Comparison of ENCODE assay signal across 8 cellular contexts in the genomic region with DNA sequence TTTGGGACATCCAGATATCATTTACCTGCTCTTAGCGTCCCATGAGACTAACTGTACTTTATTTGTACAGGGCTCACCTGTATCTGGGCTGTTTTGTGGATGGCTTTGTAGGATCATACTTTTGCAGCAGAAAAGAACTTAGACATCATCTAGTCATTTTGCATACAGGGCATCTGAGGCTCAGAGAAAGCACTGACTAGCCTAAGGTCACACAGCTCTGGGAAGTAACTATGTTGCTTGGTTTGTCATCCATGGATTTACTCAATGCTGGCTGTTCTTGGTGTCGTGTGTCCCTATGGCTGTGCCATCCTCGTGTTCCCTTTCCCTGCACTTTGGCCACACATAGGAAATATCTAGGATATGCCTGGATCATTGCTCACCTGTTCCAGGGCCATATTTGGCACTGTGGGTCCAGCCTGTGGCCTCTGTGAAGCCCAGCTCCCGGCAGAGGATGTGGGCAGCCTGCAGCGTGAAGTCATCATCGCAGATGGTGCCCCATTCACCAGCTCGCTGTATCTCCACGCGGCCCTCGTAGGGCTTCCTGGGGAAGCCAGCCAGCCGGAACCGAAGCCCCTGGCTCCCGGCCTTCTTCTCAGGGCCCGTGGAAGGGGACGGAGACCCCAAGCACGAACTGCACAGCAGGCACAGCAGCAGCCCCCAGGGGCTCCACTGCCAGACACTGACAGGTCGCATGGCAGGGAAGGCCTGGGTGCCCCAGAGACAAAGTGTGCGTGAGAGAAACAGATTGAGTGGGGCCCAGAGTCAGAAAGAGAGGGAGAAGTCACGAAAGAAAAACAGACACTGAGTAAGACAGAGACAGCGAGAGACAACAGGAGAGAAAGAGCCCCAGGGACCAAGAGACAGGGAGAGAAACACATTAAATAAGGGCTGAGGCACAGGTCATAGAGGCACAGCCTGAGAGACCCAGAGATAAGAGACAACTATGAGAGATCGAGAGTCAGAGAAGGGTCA. TPM values are rescaled to one million over a fixed set of nuclear protein-coding genes. Genes with fewer than 3 reads are reported as not detected.
DNase-seq lines count a peak whose midpoint lies in the region; ATAC-seq and TF ChIP-seq lines count a peak whose summit lies in the region.

No MANE protein-coding gene starts in this region.

- no peak overlapping the region for H3K4me2 ChIP-seq in mammary epithelial cell (ENCODE audit: insufficient read depth, low read depth, low read length)
- H3K4me2 ChIP-seq in fibroblast of lung (ENCODE audit: extremely low read depth, insufficient read depth, low read length), result peak overlapping the region; percentile 84

- H4K20me1 ChIP-seq in mammary epithelial cell (ENCODE audit: insufficient read depth, low read length) (no peaks in the 10 kb centered on the region), fibroblast of lung (ENCODE audit: control insufficient read depth, extremely low read depth, insufficient read depth, low read length) (no peaks in the 10 kb centered on the region)

- POLR2A ChIA-PET in MCF 10A (lab: Yijun Ruan, JAX), result no interaction called here

- H3K4me1 ChIP-seq in mammary epithelial cell (ENCODE audit: insufficient read depth, low read length) (peaks cover 18% of the 10 kb centered on the region), fibroblast of lung (ENCODE audit: control insufficient read depth, extremely low read depth, insufficient read depth, low read length) (peaks cover 7% of the 10 kb centered on the region), subcutaneous abdominal adipose tissue (ENCODE audit: control insufficient read depth in 5 of 5, insufficient read depth in 5 of 5, low read length in 5 of 5) (peaks cover 4 to 63% (median 52%) of the 10 kb centered on the region in 5 donors), prostate gland (replicated peaks) (no peaks in the 10 kb centered on the region)

- BruUV-seq in MCF 10A (replicated peaks; lab: Mats Ljungman, UMichigan) (no TSS peak), mammary epithelial cell (replicated peaks; lab: Mats Ljungman, UMichigan) (no TSS peak)

- H3K79me2 ChIP-seq in mammary epithelial cell (ENCODE audit: insufficient read depth, low read length), result peaks cover 11% of the 10 kb centered on the region
- H3K79me2 ChIP-seq in fibroblast of lung (ENCODE audit: control insufficient read depth, insufficient read depth, low read length), result peaks cover 3% of the 10 kb centered on the region

- H3K27me3 Mint-ChIP-seq in MCF 10A (ENCODE audit: insufficient read depth, unreplicated experiment), result no peaks in the 10 kb centered on the region

- TF ChIP-seq POLR2A in prostate gland (IDR thresholded peaks at IDR 0.05), result no peak

- no peaks in the 10 kb centered on the region for H3K9me3 Mint-ChIP-seq in MCF 10A (ENCODE audit: unreplicated experiment)

- 98% methylated on average over 19 of the region's 21 CpGs for WGBS in mammary epithelial cell (ENCODE audit: low coverage, missing lambda C conversion rate)
- WGBS in prostate gland, result 83% methylated on average over 21 of the region's 21 CpGs

- no peak for ATAC-seq in HG02938 (IDR thresholded peaks at IDR 0.05; ENCODE audit: unreplicated experiment)
- no peak for ATAC-seq in HG02763 (IDR thresholded peaks at IDR 0.05; ENCODE audit: unreplicated experiment)

- intact Hi-C loops in MCF 10A (cut with micrococcal nuclease), result no loop called here
- intact Hi-C loops in mammary epithelial cell (cut with micrococcal nuclease), result no loop called here
- intact Hi-C loops in prostate gland (cut with DNase I), result no loop called here

- H3K36me3 ChIP-seq in mammary epithelial cell (ENCODE audit: insufficient read depth, low read length) (no peaks in the 10 kb centered on the region), fibroblast of lung (ENCODE audit: control insufficient read depth, insufficient read depth, low read length) (peaks cover 4% of the 10 kb centered on the region), subcutaneous abdominal adipose tissue (ENCODE audit: control insufficient read depth in 5 of 5, insufficient read depth in 5 of 5, low read length in 5 of 5) (peaks cover 0 to 12% (median 9%) of the 10 kb centered on the region in 5 donors), prostate gland (no peaks in the 10 kb centered on the region)

- no peak overlapping the region for H3K4me3 Mint-ChIP-seq in MCF 10A (ENCODE audit: unreplicated experiment)

- CTCF ChIA-PET in MCF 10A (lab: Yijun Ruan, JAX) (interaction anchor here (0.7 to 2.2 kb wide), 5 partner anchors 14 to 929 kb away, joined by 3 to 14 read pairs (median 3); partner anchors contain the start of gene TTC31), mammary epithelial cell (lab: Charles Lee; ENCODE audit: low non-redundant PET) (no interaction called here)

- H3K9me3 ChIP-seq in mammary epithelial cell (replicated peaks; ENCODE audit: insufficient read depth, low read length), result no peaks in the 10 kb centered on the region
- H3K9me3 ChIP-seq in fibroblast of lung (ENCODE audit: control insufficient read depth, insufficient read depth, low read depth, low read length), result no peaks in the 10 kb centered on the region
- H3K9me3 ChIP-seq in subcutaneous abdominal adipose tissue (ENCODE audit: control insufficient read depth in 5 of 5, low read length in 5 of 5), result no peaks in the 10 kb centered on the region
- no peaks in the 10 kb centered on the region for H3K9me3 ChIP-seq in prostate gland

- H3K27ac ChIP-seq in mammary epithelial cell (ENCODE audit: insufficient read depth, low read depth, low read length), result no peak overlapping the region
- H3K27ac ChIP-seq in fibroblast of lung (ENCODE audit: insufficient read depth, low read length), result no peak overlapping the region
- H3K27ac ChIP-seq in subcutaneous abdominal adipose tissue (ENCODE audit: low read depth, low read length), result peak overlapping the region; percentile 84
- no peak overlapping the region for H3K27ac ChIP-seq in prostate gland

- dilution Hi-C loops in mammary epithelial cell (cut with HindIII; ENCODE audit: low sequenced_read_pairs), result no loop called here

- no peak overlapping the region for H3K9ac ChIP-seq in mammary epithelial cell (ENCODE audit: insufficient read depth, low read length)
- no peak overlapping the region for H3K9ac ChIP-seq in fibroblast of lung (ENCODE audit: insufficient read depth, low read length)
- peak overlapping the region in 1 of 5 donors; percentile 45 for H3K9ac ChIP-seq in subcutaneous abdominal adipose tissue (ENCODE audit: low read length in 5 of 5)

- in situ Hi-C loops in mammary epithelial cell (cut with MboI; ENCODE audit: low sequenced_read_pairs in 2 of 2), result no loop called here

- H2AFZ ChIP-seq in mammary epithelial cell (ENCODE audit: low read depth, low read length) (no peak overlapping the region), fibroblast of lung (ENCODE audit: low read length) (no peak overlapping the region)

- H3K27me3 ChIP-seq in mammary epithelial cell (ENCODE audit: insufficient read depth, low read length) (no peaks in the 10 kb centered on the region), fibroblast of lung (ENCODE audit: control insufficient read depth, insufficient read depth, low read length) (no peaks in the 10 kb centered on the region), subcutaneous abdominal adipose tissue (ENCODE audit: control insufficient read depth in 5 of 5, insufficient read depth in 4 of 5, low read length in 5 of 5) (no peaks in the 10 kb centered on the region), prostate gland (replicated peaks; ENCODE audit: insufficient read depth) (no peaks in the 10 kb centered on the region)

- peaks cover 11% of the 10 kb centered on the region for H3K4me1 Mint-ChIP-seq in MCF 10A (ENCODE audit: insufficient read depth, unreplicated experiment)

- no peaks in the 10 kb centered on the region for H3K36me3 Mint-ChIP-seq in MCF 10A (ENCODE audit: insufficient read depth, unreplicated experiment)

- DNase-seq in MCF 10A (ENCODE audit: unreplicated experiment) (no peak), mammary epithelial cell (no peak), HT1080 (ENCODE audit: low read depth) (peak; percentile 70), fibroblast of lung (ENCODE audit: low read depth in 2 of 2) (no peak), prostate gland (ENCODE audit: low spot score) (no peak)

- TF ChIP-seq CTCF in MCF 10A (IDR thresholded peaks at IDR 0.05; ENCODE audit: unreplicated experiment) (no peak), mammary epithelial cell (conservative IDR thresholded peaks at IDR 0.05 in 1 of 2, IDR thresholded peaks at IDR 0.05 in 1 of 2; ENCODE audit: extremely low read depth in 1 of 2, insufficient read depth in 1 of 2, low read depth in 1 of 2, low read length in 2 of 2) (no peak), fibroblast of lung (conservative IDR thresholded peaks at IDR 0.05 in 1 of 2, IDR thresholded peaks at IDR 0.05 in 1 of 2; ENCODE audit: low read depth in 1 of 2, low read length in 2 of 2) (no peak), prostate gland (IDR thresholded peaks at IDR 0.05) (no peak)

- peak overlapping the region; percentile 16 for H3K27ac Mint-ChIP-seq in MCF 10A (ENCODE audit: low read depth, unreplicated experiment)

- H3K4me3 ChIP-seq in mammary epithelial cell (replicated peaks in 1 of 3; ENCODE audit: insufficient read depth in 1 of 3, low read depth in 2 of 3, low read length in 3 of 3), result no peak overlapping the region
- peak overlapping the region in 3 of 4 experiments; percentile 63 to 98 (median 64) for H3K4me3 ChIP-seq in fibroblast of lung (replicated peaks in 1 of 4; ENCODE audit: control extremely low read depth in 1 of 4, insufficient read depth in 1 of 4, low read depth in 3 of 4, low read length in 4 of 4)
- no peak overlapping the region for H3K4me3 ChIP-seq in subcutaneous abdominal adipose tissue (ENCODE audit: low read depth in 1 of 5, low read length in 5 of 5)
- H3K4me3 ChIP-seq in prostate gland, result no peak overlapping the region

RNA-seq across cellular contexts. Expression of gene LOXL3, which starts 1.5 kb away (rescaled TPM):
- total RNA-seq in MCF 10A (2022) (0.93 and 1.2 TPM in 2 replicates), mammary epithelial cell (under 1 TPM; 0.83 to 0.87 TPM), fibroblast of lung (12.6 and 26.4 TPM in 2 replicates), prostate gland (10 to 100 TPM in 1 of 2 donors, 1 to 10 TPM in 1; 1.3 to 10.7 TPM)
- polyA plus RNA-seq in mammary epithelial cell (2.2 TPM), fibroblast of lung (13.7 and 20.6 TPM in 2 replicates)
- polyA minus RNA-seq in mammary epithelial cell (0.21 TPM), fibroblast of lung (ENCODE audit: low replicate concordance) (8.7 and 23.4 TPM in 2 replicates)
- 48.5 and 49.8 TPM in 2 replicates for total RNA-seq in HT1080 (2014; rRNA removed; shearing (Covaris generic))
- polyA plus RNA-seq in HT1080 (2015; cell fraction: cytosol; rRNA removed), result 68.7 and 78.7 TPM in 2 replicates
- polyA plus RNA-seq in HT1080 (2015; cell fraction: nucleus; rRNA removed), result 416 and 445 TPM in 2 replicates
- 10.9 and 15.8 TPM in 2 replicates for polyA plus RNA-seq in fibroblast of lung (2012)

RNA-seq across cellular contexts. Expression of gene DOK1, which starts 2.3 kb away (rescaled TPM):
- 3.4 and 4.6 TPM in 2 replicates for total RNA-seq in MCF 10A (2022)
- total RNA-seq in mammary epithelial cell, result 1 to 10 TPM; 3.1 to 6.5 TPM
- polyA plus RNA-seq in mammary epithelial cell, result 4.9 TPM
- not detected for polyA minus RNA-seq in mammary epithelial cell
- total RNA-seq in HT1080 (2014; rRNA removed; shearing (Covaris generic)), result 62.1 and 66.8 TPM in 2 replicates
- 82.6 and 85.9 TPM in 2 replicates for polyA plus RNA-seq in HT1080 (2015; cell fraction: cytosol; rRNA removed)
- polyA plus RNA-seq in HT1080 (2015; cell fraction: nucleus; rRNA removed), result 102 and 123 TPM in 2 replicates
- total RNA-seq in fibroblast of lung, result 25.7 and 31.7 TPM in 2 replicates
- polyA plus RNA-seq in fibroblast of lung, result 11.4 and 12.6 TPM in 2 replicates
- 18.1 and 20.8 TPM in 2 replicates for polyA plus RNA-seq in fibroblast of lung (2012)
- 22.8 and 42.3 TPM in 2 replicates for polyA minus RNA-seq in fibroblast of lung (ENCODE audit: low replicate concordance)
- 10 to 100 TPM in 1 of 2 donors, 1 to 10 TPM in 1; 4.5 to 18.9 TPM for total RNA-seq in prostate gland

RNA-seq across cellular contexts. Expression of gene HTRA2, which starts 22.5 kb away (rescaled TPM):
- total RNA-seq in MCF 10A (2022) (27.6 and 33.0 TPM in 2 replicates), mammary epithelial cell (10 to 100 TPM; 29.2 to 30.8 TPM), fibroblast of lung (45.7 and 47.8 TPM in 2 replicates), prostate gland (10 to 100 TPM; 19.1 to 37.9 TPM)
- polyA plus RNA-seq in mammary epithelial cell (50.0 TPM), fibroblast of lung (18.8 and 25.4 TPM in 2 replicates)
- polyA minus RNA-seq in mammary epithelial cell (68.7 TPM), fibroblast of lung (ENCODE audit: low replicate concordance) (16.7 and 50.8 TPM in 2 replicates)
- 84.5 and 94.6 TPM in 2 replicates for total RNA-seq in HT1080 (2014; rRNA removed; shearing (Covaris generic))
- 35.8 and 37.6 TPM in 2 replicates for polyA plus RNA-seq in HT1080 (2015; cell fraction: cytosol; rRNA removed)
- 50.7 and 56.3 TPM in 2 replicates for polyA plus RNA-seq in HT1080 (2015; cell fraction: nucleus; rRNA removed)
- 17.8 and 28.0 TPM in 2 replicates for polyA plus RNA-seq in fibroblast of lung (2012)

RNA-seq across cellular contexts. Expression of gene AUP1, which starts 22.7 kb away (rescaled TPM):
- total RNA-seq in MCF 10A (2022), result 138 and 140 TPM in 2 replicates
- total RNA-seq in mammary epithelial cell, result 100 to 1,000 TPM in 1 of 2 donors, 10 to 100 TPM in 1; 67.5 to 111 TPM
- polyA plus RNA-seq in mammary epithelial cell, result 145 TPM
- 95.5 TPM for polyA minus RNA-seq in mammary epithelial cell
- total RNA-seq in HT1080 (2014; rRNA removed; shearing (Covaris generic)), result 169 and 184 TPM in 2 replicates
- polyA plus RNA-seq in HT1080 (2015; cell fraction: cytosol; rRNA removed), result 89.0 and 97.4 TPM in 2 replicates
- 285 and 333 TPM in 2 replicates for polyA plus RNA-seq in HT1080 (2015; cell fraction: nucleus; rRNA removed)
- 70.4 and 73.7 TPM in 2 replicates for total RNA-seq in fibroblast of lung
- polyA plus RNA-seq in fibroblast of lung, result 54.0 and 81.3 TPM in 2 replicates
- 43.1 and 64.8 TPM in 2 replicates for polyA plus RNA-seq in fibroblast of lung (2012)
- polyA minus RNA-seq in fibroblast of lung (ENCODE audit: low replicate concordance), result 41.9 and 97.8 TPM in 2 replicates
- 100 to 1,000 TPM; 101 to 124 TPM for total RNA-seq in prostate gland

RNA-seq across cellular contexts. Expression of gene DQX1, which starts 26.2 kb away (rescaled TPM):
- 4.3 and 4.7 TPM in 2 replicates for total RNA-seq in MCF 10A (2022)
- total RNA-seq in mammary epithelial cell, result 1 to 10 TPM in 1 of 2 donors, under 1 TPM in 1; 0.83 to 5.2 TPM
- polyA plus RNA-seq in mammary epithelial cell, result 3.4 TPM
- polyA minus RNA-seq in mammary epithelial cell, result not detected
- total RNA-seq in HT1080 (2014; rRNA removed; shearing (Covaris generic)), result 0.13 and 0.18 TPM in 2 replicates
- polyA plus RNA-seq in HT1080 (2015; cell fraction: cytosol; rRNA removed), result 0.20 and 0.24 TPM in 2 replicates
- polyA plus RNA-seq in HT1080 (2015; cell fraction: nucleus; rRNA removed), result 2.8 and 4.1 TPM in 2 replicates
- total RNA-seq in fibroblast of lung, result not detected in 2 replicates
- not detected in 2 replicates for polyA plus RNA-seq in fibroblast of lung
- not detected in 2 replicates for polyA plus RNA-seq in fibroblast of lung (2012)
- not detected in 2 replicates for polyA minus RNA-seq in fibroblast of lung (ENCODE audit: low replicate concordance)
- not detected for total RNA-seq in prostate gland

Comparison
In these comparisons a context has a peak if more than half of its experiments do, and no peak if none do; other contexts are left out.
1. H3K4me3 ChIP-seq: peak in fibroblast of lung (3 of 4); none in mammary epithelial cell (0 of 3), subcutaneous abdominal adipose tissue (0 of 5) and prostate gland (0 of 2).